ENCODE assay signal across 21 cellular contexts in the genomic region with DNA sequence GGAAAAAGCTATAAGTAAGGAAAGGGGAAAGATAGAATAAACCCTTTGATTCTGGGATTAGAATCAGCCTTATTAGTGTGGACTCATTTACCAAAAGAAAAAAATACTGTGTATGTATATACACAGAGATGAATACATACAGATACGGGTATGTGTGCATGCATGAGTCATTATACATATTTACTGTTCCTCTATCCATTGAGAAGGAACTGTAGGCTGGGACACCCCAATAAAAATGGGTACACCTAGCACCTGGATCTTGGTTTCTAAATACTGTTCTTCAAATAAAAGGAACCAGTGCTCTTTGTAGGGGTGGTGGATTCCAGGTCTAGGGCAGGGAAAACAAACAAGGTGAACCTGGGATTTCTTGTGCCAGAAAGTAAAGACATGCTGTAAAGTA. TPM values are rescaled to one million over a fixed set of nuclear protein-coding genes. Genes with fewer than 3 reads are reported as not detected.
A peak's percentile ranks its signal among the peaks of the same experiment; 100 is the strongest.
DNase-seq lines count a peak whose midpoint lies in the region; ATAC-seq, FAIRE-seq and TF ChIP-seq lines count a peak whose summit lies in the region.
"Had no signal": no experiment of that assay in that cellular context is flagged by ENCODE, and none has a peak within 500 bp of the region (broad histone marks: within the 10 kb centered on the region; RNA-seq: fewer than 3 reads in every experiment).

No MANE protein-coding gene starts in this region.

- TF ChIP-seq POLR2A in K562 (conservative IDR thresholded peaks at IDR 0.05) = no peak

- H3K36me3 Mint-ChIP-seq in MCF 10A (ENCODE audit: insufficient read depth, unreplicated experiment) = no peaks in the 10 kb centered on the region

- H3K27ac ChIP-seq in K562 (ENCODE audit: extremely low read depth, low read depth, low read length) = no peak overlapping the region
- no peak overlapping the region for H3K27ac ChIP-seq in psoas muscle
- H3K27ac ChIP-seq: BLaER1 treated with 17β-estradiol and CSF1 and Interleukin-3, amounts not matched to agents 10 nM and 100 nM; GM23248; HL-60 had no signal

- no peaks in the 10 kb centered on the region for H3K36me3 ChIP-seq in K562 (ENCODE audit: control insufficient read depth, insufficient read depth, low read length)
- no peaks in the 10 kb centered on the region for H3K36me3 ChIP-seq in mucosa of descending colon (ENCODE audit: low read depth)
- H3K36me3 ChIP-seq in psoas muscle (ENCODE audit: insufficient read depth in 1 of 2, low read depth in 1 of 2) = no peaks in the 10 kb centered on the region
- H3K36me3 ChIP-seq: BLaER1 treated with 17β-estradiol and CSF1 and Interleukin-3, amounts not matched to agents 10 nM and 100 nM; HAP-1 had no signal

- no peak for TF ChIP-seq RAD21 in K562 (CRISPR knock-in tag; conservative IDR thresholded peaks at IDR 0.05 in 1 of 2, IDR thresholded peaks at IDR 0.05 in 1 of 2)

- H3K9me3 ChIP-seq in K562 (replicated peaks; ENCODE audit: control insufficient read depth, insufficient read depth, low read depth, low read length) (no peaks in the 10 kb centered on the region), mucosa of descending colon (peaks cover 2% of the 10 kb centered on the region), psoas muscle (no peaks in the 10 kb centered on the region)
- H3K9me3 ChIP-seq: HAP-1 had no signal

- H3K4me1 ChIP-seq in K562 (replicated peaks in 1 of 2; ENCODE audit: control insufficient read depth in 2 of 2, insufficient read depth in 2 of 2, low read length in 2 of 2) (no peaks in the 10 kb centered on the region), mucosa of descending colon (ENCODE audit: low read depth) (no peaks in the 10 kb centered on the region), psoas muscle (no peaks in the 10 kb centered on the region)
- H3K4me1 ChIP-seq: HAP-1 had no signal

- ATAC-seq in K562 (no peak), mucosa of descending colon (peak; percentile 36), psoas muscle (no peak)

- in situ Hi-C loops in T47D (cut with HindIII; ENCODE audit: low pct_unique_long_range_greater_than_20kb, low sequenced_read_pairs) = no loop called here
- in situ Hi-C loops in K562 (cut with MboI) = no loop called here

- no TSS peak for BruUV-seq in MCF 10A (replicated peaks; lab: Mats Ljungman, UMichigan)
- no TSS peak for BruUV-seq in K562 (replicated peaks; lab: Mats Ljungman, UMichigan)

- no peaks in the 10 kb centered on the region for H4K20me1 ChIP-seq in K562 (replicated peaks; ENCODE audit: control insufficient read depth, insufficient read depth, low read length)
- H4K20me1 ChIP-seq: BLaER1 treated with 17β-estradiol and CSF1 and Interleukin-3, amounts not matched to agents 10 nM and 100 nM had no signal

- H3K4me3 ChIP-seq in K562 (no peak overlapping the region), mucosa of descending colon (no peak overlapping the region), psoas muscle (no peak overlapping the region)
- H3K4me3 ChIP-seq: BLaER1 treated with 17β-estradiol and CSF1 and Interleukin-3, amounts not matched to agents 10 nM and 100 nM; GM23248; HAP-1 had no signal

- TF ChIP-seq CTCF in MCF 10A (IDR thresholded peaks at IDR 0.05; ENCODE audit: unreplicated experiment) (no peak), K562 (IDR thresholded peaks at IDR 0.05 in 2 of 3, conservative IDR thresholded peaks at IDR 0.05 in 1 of 3; ENCODE audit: insufficient read depth in 2 of 3, low read depth in 1 of 3, low read length in 3 of 3) (no peak), mucosa of descending colon (IDR thresholded peaks at IDR 0.05) (no peak), psoas muscle (IDR thresholded peaks at IDR 0.05) (no peak)

- H3K27me3 Mint-ChIP-seq in MCF 10A (ENCODE audit: insufficient read depth, unreplicated experiment) = no peaks in the 10 kb centered on the region
- H3K27me3 Mint-ChIP-seq: B cell had no signal

- H3K79me2 ChIP-seq in K562 (ENCODE audit: control insufficient read depth, insufficient read depth, low read length) = no peaks in the 10 kb centered on the region

- no peaks in the 10 kb centered on the region for H3K9me1 ChIP-seq in K562 (ENCODE audit: control insufficient read depth, insufficient read depth, low read length)

- no peaks in the 10 kb centered on the region for H3K4me1 Mint-ChIP-seq in MCF 10A (ENCODE audit: insufficient read depth, unreplicated experiment)

- no peaks in the 10 kb centered on the region for H3K27me3 ChIP-seq in K562 (ENCODE audit: control insufficient read depth in 2 of 2, insufficient read depth in 2 of 2, low read length in 2 of 2)
- no peaks in the 10 kb centered on the region for H3K27me3 ChIP-seq in psoas muscle (ENCODE audit: insufficient read depth in 3 of 3, low read length in 2 of 3)
- H3K27me3 ChIP-seq: BLaER1 treated with 17β-estradiol and CSF1 and Interleukin-3, amounts not matched to agents 10 nM and 100 nM had no signal

- H3K4me3 Mint-ChIP-seq in MCF 10A (ENCODE audit: unreplicated experiment) = no peak overlapping the region
- H3K4me3 Mint-ChIP-seq: B cell; CD4-positive, CD25-positive, alpha-beta regulatory T cell; CD8-positive, alpha-beta memory T cell had no signal

- WGBS in K562 (ENCODE audit: insufficient coverage, low coverage, missing lambda C conversion rate) = 36% methylated on average over 1 of the region's 1 CpG
- WGBS in psoas muscle, 3 donors = 84 to 92% (median 86%) methylated on average over 1 of the region's 1 CpG

- CTCF ChIA-PET in MCF 10A (lab: Yijun Ruan, JAX) = interaction anchor here (0.5 to 2.2 kb wide), 3 partner anchors 22 to 501 kb away, joined by 3 to 6 read pairs (median 3); no protein-coding TSS in a partner anchor
- CTCF ChIA-PET in K562 (lab: Yijun Ruan, JAX; ENCODE audit: low intra/inter-chr PET ratio) = no interaction called here

- DNase-seq in T47D (ENCODE audit: low read depth in 1 of 2, low spot score in 1 of 2) (peak; percentile 23 to 32), MCF 10A (ENCODE audit: unreplicated experiment) (no peak), K562 (ENCODE audit: extremely low read depth in 1 of 4, low spot score in 3 of 4) (no peak), mucosa of descending colon (no peak), ecto neural progenitor cell (ENCODE audit: low spot score) (no peak), NCI-H82 treated with DMSO at 0.1 percent for 48 hours (lab: John Stamatoyannopoulos, UW; ENCODE audit: unreplicated experiment) (no peak), psoas muscle (no peak)
- DNase-seq: 8988T; CD4-positive, CD25-positive, alpha-beta regulatory T cell; CD8-positive, alpha-beta memory T cell; COR-L47; DMS 273 treated with DMSO at 0.1 percent for 48 hours; DMS79; GDM1; GM23248 had no signal

- FAIRE-seq in K562 (lab: Jason Lieb, UNC) = no peak
- FAIRE-seq: GM12892, GM18507 had no signal

- no peaks in the 10 kb centered on the region for H3K9me3 Mint-ChIP-seq in MCF 10A (ENCODE audit: unreplicated experiment)
- H3K9me3 Mint-ChIP-seq: CD8-positive, alpha-beta memory T cell had no signal

- intact Hi-C loops in MCF 10A (cut with micrococcal nuclease) (no loop called here), K562 (cut with micrococcal nuclease) (no loop called here), mucosa of descending colon (cut with DNase I, micrococcal nuclease) (no loop called here), psoas muscle (cut with DNase I) (no loop called here)

- H3K4me2 ChIP-seq in K562 (ENCODE audit: insufficient read depth, low read length) = no peak overlapping the region
- H3K4me2 ChIP-seq: BLaER1 treated with 17β-estradiol and CSF1 and Interleukin-3, amounts not matched to agents 10 nM and 100 nM had no signal

- no peak overlapping the region for H3K9ac ChIP-seq in K562 (ENCODE audit: insufficient read depth in 1 of 2, low read depth in 2 of 2, low read length in 2 of 2)
- H3K9ac ChIP-seq: BLaER1 treated with 17β-estradiol and CSF1 and Interleukin-3, amounts not matched to agents 10 nM and 100 nM; GM23248 had no signal

- no peak for TF ChIP-seq EP300 in K562 (IDR thresholded peaks at IDR 0.05; ENCODE audit: low read length)

- H3K27ac Mint-ChIP-seq in MCF 10A (ENCODE audit: low read depth, unreplicated experiment) = no peak overlapping the region
- H3K27ac Mint-ChIP-seq: B cell had no signal

- POLR2A ChIA-PET in MCF 10A (lab: Yijun Ruan, JAX) (interaction anchor here (0.7 kb wide), 1 partner anchor 31 kb away, joined by 4 read pairs; no protein-coding TSS in a partner anchor), K562 (lab: Yijun Ruan, JAX) (interaction anchor here (1.3 kb wide), 1 partner anchor 9 kb away, joined by 3 read pairs; no protein-coding TSS in a partner anchor)

- H2AFZ ChIP-seq in K562 (ENCODE audit: low read depth, low read length) = no peak overlapping the region
- H2AFZ ChIP-seq: GM23248 had no signal

TF ChIP-seq in K562, 482 proteins besides CTCF, POLR2A, EP300 and RAD21:
- TF ChIP-seq SETDB1 (IDR thresholded peaks at IDR 0.05; ENCODE audit: low read length) (no peak), FOSL1 (tag; conservative IDR thresholded peaks at IDR 0.05) (peak; percentile 54)
TF ChIP-seq in K562: peak in this region for 1.

RNA-seq across cellular contexts. Expression of gene WHRN, which starts 48.3 kb away (rescaled TPM):
- total RNA-seq in MCF 10A (2022) (9.4 and 12.8 TPM in 2 replicates), K562 (2014; rRNA removed) (9.0 and 10.1 TPM in 2 replicates), K562 (2014; rRNA removed; fragmentation: Illumina TruSeq; extraction: Trizol) (1.1 and 2.0 TPM in 2 replicates), K562 (2015; rRNA removed; fragmentation: Illumina TruSeq; extraction: Trizol) (3.0 and 3.5 TPM in 2 replicates), K562 (2021) (14.1 and 17.1 TPM in 2 replicates), mucosa of descending colon (10 to 100 TPM in 1 of 3 donors, 1 to 10 TPM in 2; 2.8 to 19.1 (median 4.7) TPM), psoas muscle (under 1 TPM; 0.15 to 0.62 (median 0.21) TPM)
- 13.7 and 31.3 TPM in 2 replicates for total RNA-seq in K562 (2011; cell fraction: chromatin; rRNA removed; ENCODE audit: low replicate concordance)
- total RNA-seq in K562 (2011; cell fraction: nucleolus; rRNA removed) = 20.9 and 25.0 TPM in 2 replicates
- 17.4 and 19.4 TPM in 2 replicates for total RNA-seq in K562 (2011; cell fraction: nucleoplasm; rRNA removed)
- polyA plus RNA-seq in K562 (2011; rRNA removed) (3.0 and 5.3 TPM in 2 replicates), K562 (2014; fragmentation: Illumina TruSeq; extraction: Trizol) (5.1 and 6.2 TPM in 2 replicates), K562 (2014; fragmentation: Nextera tagmentation; extraction: Ambion mirVana) (under 1 TPM; 0.31 TPM), K562 (2014; rRNA removed) (10.4 and 10.5 TPM in 2 replicates), psoas muscle (under 1 TPM; 0.07 to 0.31 (median 0.12) TPM)
- 3.4 and 4.9 TPM in 2 replicates for polyA plus RNA-seq in K562 (2011; cell fraction: cytosol; rRNA removed)
- polyA plus RNA-seq in K562 (2011; cell fraction: nucleus; rRNA removed) = 39.6 and 62.6 TPM in 2 replicates
- polyA plus RNA-seq in K562 (2012) = 10.1 and 16.2 TPM in 2 replicates
- polyA minus RNA-seq in K562 (2011; rRNA and poly(A)+ RNA removed) = 0.84 and 1.2 TPM in 2 replicates
- polyA minus RNA-seq in K562 (2011; cell fraction: cytosol; rRNA and poly(A)+ RNA removed) = 3.1 and 3.9 TPM in 2 replicates
- 14.1 and 15.1 TPM in 2 replicates for polyA minus RNA-seq in K562 (2011; cell fraction: nucleus; rRNA and poly(A)+ RNA removed)

Comparison
In these comparisons a context has a peak if more than half of its experiments do, and no peak if none do; other contexts are left out.
1. DNase-seq: peak in T47D (2 of 2); none in MCF 10A (single experiment), K562 (0 of 4), mucosa of descending colon (0 of 3), ecto neural progenitor cell (single experiment), NCI-H82 treated with DMSO at 0.1 percent for 48 hours (single experiment) and psoas muscle (0 of 2).